ENCODE assay signal across 8 cellular contexts in the genomic region with DNA sequence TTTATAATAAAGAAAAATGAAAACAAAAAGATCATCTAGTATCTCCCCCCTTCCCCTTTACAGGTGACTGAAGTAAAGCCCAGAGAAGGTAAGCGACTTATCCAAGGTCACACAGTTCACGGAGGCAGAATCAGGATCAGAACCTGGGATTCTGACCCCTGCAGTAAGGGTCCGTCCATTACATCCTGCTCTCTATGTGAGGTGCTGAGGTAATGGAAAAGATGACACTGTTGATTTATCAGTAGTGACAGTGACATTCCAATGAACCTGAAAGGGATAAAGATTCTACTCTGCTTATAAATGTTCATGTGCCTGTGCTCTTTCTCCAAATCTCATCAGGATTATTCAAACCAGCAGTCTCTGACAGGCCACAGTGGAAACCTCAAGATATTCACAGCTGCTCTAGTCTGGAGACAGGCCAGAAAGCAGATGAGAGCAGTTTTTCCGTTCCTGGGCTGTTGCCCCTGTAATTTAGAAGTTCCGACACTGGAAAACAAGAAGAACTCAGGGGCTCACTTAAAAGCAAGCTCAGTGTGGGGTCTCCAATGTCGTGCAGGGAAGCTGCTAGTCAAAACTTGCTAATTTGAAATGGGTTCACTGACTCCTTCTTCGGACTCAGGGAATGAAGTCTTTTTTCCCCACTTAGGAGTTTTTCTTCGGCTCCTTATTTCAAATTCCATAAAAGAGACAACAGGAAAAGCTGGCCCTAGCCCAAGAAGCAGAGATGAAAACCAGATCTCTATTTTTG.
A peak's percentile ranks its signal among the peaks of the same experiment; 100 is the strongest.
DNase-seq lines count a peak whose midpoint lies in the region; ATAC-seq lines count a peak whose summit lies in the region.

No MANE protein-coding gene starts in this region.

- WGBS in mesodermal cell (ENCODE audit: insufficient coverage in 2 of 2), 2 experiments: 51 to 54% methylated on average over 7 of the region's 8 CpGs

- no peaks in the 10 kb centered on the region for H3K36me3 Mint-ChIP-seq in activated T-cell treated with anti-CD3 and anti-CD28 coated beads, Interleukin-2, amount 50 U/mL, for 24 hours (ENCODE audit: low read depth)

- H3K9me3 Mint-ChIP-seq in activated T-cell treated with anti-CD3 and anti-CD28 coated beads, Interleukin-2, amount 50 U/mL, for 24 hours: no peaks in the 10 kb centered on the region

- ATAC-seq in HG03159 (IDR thresholded peaks at IDR 0.05; ENCODE audit: unreplicated experiment): peak; percentile 41
- no peak for ATAC-seq in GM18519 (IDR thresholded peaks at IDR 0.05; ENCODE audit: low FRiP score, unreplicated experiment)

- DNase-seq in activated T-cell treated with anti-CD3 and anti-CD28 coated beads, Interleukin-2, amount 50 U/mL, for 24 hours: no peak
- DNase-seq in activated T-cell treated with anti-CD3 and anti-CD28 coated beads for 4 hours: no peak
- peak; percentile 66 for DNase-seq in amniotic epithelial cell (ENCODE audit: low read depth)
- no peak for DNase-seq in NCI-H1436 treated with DMSO at 0.1 percent for 48 hours (lab: John Stamatoyannopoulos, UW)
- no peak for DNase-seq in GF-D8 (lab: John Stamatoyannopoulos, UW)

- no peaks in the 10 kb centered on the region for H3K36me3 ChIP-seq in mesodermal cell (ENCODE audit: control insufficient read depth, insufficient read depth, low read length)

- peaks cover 18% of the 10 kb centered on the region for H3K4me1 Mint-ChIP-seq in activated T-cell treated with anti-CD3 and anti-CD28 coated beads, Interleukin-2, amount 50 U/mL, for 24 hours (ENCODE audit: low read depth)

- H3K27me3 Mint-ChIP-seq in activated T-cell treated with anti-CD3 and anti-CD28 coated beads, Interleukin-2, amount 50 U/mL, for 24 hours: peaks cover 44% of the 10 kb centered on the region

- H3K9me3 ChIP-seq in mesodermal cell (ENCODE audit: control insufficient read depth, low read length): no peaks in the 10 kb centered on the region

- peak overlapping the region; percentile 78 for H3K27ac Mint-ChIP-seq in activated T-cell treated with anti-CD3 and anti-CD28 coated beads, Interleukin-2, amount 50 U/mL, for 24 hours

- peak overlapping the region; percentile 86 for H3K27ac ChIP-seq in mesodermal cell (ENCODE audit: low read depth, low read length, severe bottlenecking)

- H3K4me3 ChIP-seq in mesodermal cell (ENCODE audit: extremely low read depth, insufficient read depth, low read length, poor library complexity, severe bottlenecking): no peak overlapping the region

- no peak overlapping the region for H3K4me3 Mint-ChIP-seq in activated T-cell treated with anti-CD3 and anti-CD28 coated beads, Interleukin-2, amount 50 U/mL, for 24 hours

- H3K4me1 ChIP-seq in mesodermal cell (ENCODE audit: control insufficient read depth, insufficient read depth, low read length, poor library complexity, severe bottlenecking): peaks cover 7% of the 10 kb centered on the region
